In genomic region chr18:63895190-63895589, GRCh38 we compare ENCODE assay signal across 25 cellular contexts. TPM values are rescaled to one million over a fixed set of nuclear protein-coding genes. Genes with fewer than 3 reads are reported as not detected.
"Had no signal": no experiment of that assay in that cellular context is flagged by ENCODE, and none has a peak within 500 bp of the region (broad histone marks: within the 10 kb centered on the region; RNA-seq: fewer than 3 reads in every experiment).

No MANE protein-coding gene starts in this region.

- H3K27me3 ChIP-seq: body of pancreas, left lung, stomach had no signal

- H3K4me3 ChIP-seq: body of pancreas, left lung, smooth muscle cell, stomach had no signal

- H3K36me3 ChIP-seq: left lung, stomach had no signal

- DNase-seq: activated CD4-positive, alpha-beta T cell treated with anti-CD3 and anti-CD28 coated beads for 4 hours; activated CD8-positive, alpha-beta T cell treated with anti-CD3 and anti-CD28 coated beads for 36 hours; activated naive CD4-positive, alpha-beta T cell treated with anti-CD3 and anti-CD28 coated beads for 36 hours; activated T-cell treated with anti-CD3 and anti-CD28 coated beads, Interleukin-2, amount 50 U/mL, for 1 hour; body of pancreas; foreskin melanocyte; hypothalamus; islet precursor cell; left lung; nucleus accumbens; stimulated activated CD4-positive, alpha-beta T cell treated with anti-CD3 and anti-CD28 coated beads, Interleukin-4, amount 100 ng/mL, for 24 hours; stomach; trophoblast cell had no signal

- H3K36me3 Mint-ChIP-seq: mesothelial cell of epicardium; stimulated activated effector memory CD8-positive, alpha-beta T cell treated with anti-CD3 and anti-CD28 coated beads, Interleukin-12 subunit alpha, Interleukin-12 subunit beta, amount 100 ng/mL, for 72 hours; WTC11 had no signal

- H3K9me3 Mint-ChIP-seq: activated CD8-positive, alpha-beta T cell treated with anti-CD3 and anti-CD28 coated beads for 36 hours; activated naive CD4-positive, alpha-beta T cell treated with anti-CD3 and anti-CD28 coated beads for 36 hours; activated T-helper 2 cell treated with anti-CD3 and anti-CD28 coated beads, Interferon-gamma antibody, Interleukin-2, Interleukin-4, amounts not matched to agents 10 μg/mL and 5 μg/mL and 100 μg/mL, durations not matched to agents 14 hours and 24 hours and 36 hours; mesothelial cell of epicardium; nephron; stimulated activated effector memory CD8-positive, alpha-beta T cell treated with anti-CD3 and anti-CD28 coated beads, Interleukin-12 subunit alpha, Interleukin-12 subunit beta, amount 100 ng/mL, for 72 hours; WTC11 had no signal

- H3K27ac ChIP-seq: body of pancreas, stomach had no signal

- H3K4me1 Mint-ChIP-seq: stimulated activated effector memory CD8-positive, alpha-beta T cell treated with anti-CD3 and anti-CD28 coated beads, Interleukin-12 subunit alpha, Interleukin-12 subunit beta, amount 100 ng/mL, for 72 hours had no signal

- ATAC-seq: activated CD8-positive, alpha-beta T cell treated with anti-CD3 and anti-CD28 coated beads for 36 hours; body of pancreas; left lung; sciatic nerve; WTC11 had no signal

- H3K4me1 ChIP-seq: body of pancreas, stomach had no signal

- H3K27ac Mint-ChIP-seq: activated CD8-positive, alpha-beta T cell treated with anti-CD3 and anti-CD28 coated beads for 36 hours; activated naive CD4-positive, alpha-beta T cell treated with anti-CD3 and anti-CD28 coated beads for 36 hours; activated T-helper 2 cell treated with anti-CD3 and anti-CD28 coated beads, Interferon-gamma antibody, Interleukin-2, Interleukin-4, amounts not matched to agents 10 μg/mL and 5 μg/mL and 100 μg/mL, durations not matched to agents 14 hours and 24 hours and 36 hours; mesothelial cell of epicardium; nephron; stimulated activated effector memory CD8-positive, alpha-beta T cell treated with anti-CD3 and anti-CD28 coated beads, Interleukin-12 subunit alpha, Interleukin-12 subunit beta, amount 100 ng/mL, for 72 hours; WTC11 had no signal

- H3K4me2 ChIP-seq: smooth muscle cell had no signal

- H3K4me3 Mint-ChIP-seq: activated CD8-positive, alpha-beta T cell treated with anti-CD3 and anti-CD28 coated beads for 36 hours; activated naive CD4-positive, alpha-beta T cell treated with anti-CD3 and anti-CD28 coated beads for 36 hours; mesothelial cell of epicardium; nephron; stimulated activated effector memory CD8-positive, alpha-beta T cell treated with anti-CD3 and anti-CD28 coated beads, Interleukin-12 subunit alpha, Interleukin-12 subunit beta, amount 100 ng/mL, for 72 hours; WTC11 had no signal

- H3K9me3 ChIP-seq: body of pancreas, left lung, stomach had no signal

RNA-seq across cellular contexts. Expression of gene SERPINB2, which starts 7.7 kb away (rescaled TPM):
- total RNA-seq: activated CD8-positive, alpha-beta T cell treated with anti-CD3 and anti-CD28 coated beads for 36 hours; activated naive CD4-positive, alpha-beta T cell treated with anti-CD3 and anti-CD28 coated beads for 36 hours; activated T-helper 2 cell treated with anti-CD3 and anti-CD28 coated beads, Interferon-gamma antibody, Interleukin-2, Interleukin-4, amounts not matched to agents 10 μg/mL and 5 μg/mL and 100 μg/mL, durations not matched to agents 14 hours and 24 hours and 36 hours; cardiac septum; dermis microvascular lymphatic vessel endothelial cell; WTC11 had no signal

RNA-seq across cellular contexts. Expression of gene SERPINB10, which starts 12.6 kb away (rescaled TPM):
- total RNA-seq: activated CD8-positive, alpha-beta T cell treated with anti-CD3 and anti-CD28 coated beads for 36 hours; activated naive CD4-positive, alpha-beta T cell treated with anti-CD3 and anti-CD28 coated beads for 36 hours; activated T-helper 2 cell treated with anti-CD3 and anti-CD28 coated beads, Interferon-gamma antibody, Interleukin-2, Interleukin-4, amounts not matched to agents 10 μg/mL and 5 μg/mL and 100 μg/mL, durations not matched to agents 14 hours and 24 hours and 36 hours; body of pancreas; cardiac septum; dermis microvascular lymphatic vessel endothelial cell; fibroblast of lung; lung microvascular endothelial cell; mesothelial cell of epicardium; sciatic nerve; temporal lobe; WTC11 had no signal

RNA-seq across cellular contexts. Expression of gene HMSD, which starts 53.9 kb away (rescaled TPM):
- total RNA-seq: body of pancreas, dermis microvascular lymphatic vessel endothelial cell, lung microvascular endothelial cell, smooth muscle cell, stomach had no signal
